Comparison of ENCODE assay signal across 9 cellular contexts in the genomic region with DNA sequence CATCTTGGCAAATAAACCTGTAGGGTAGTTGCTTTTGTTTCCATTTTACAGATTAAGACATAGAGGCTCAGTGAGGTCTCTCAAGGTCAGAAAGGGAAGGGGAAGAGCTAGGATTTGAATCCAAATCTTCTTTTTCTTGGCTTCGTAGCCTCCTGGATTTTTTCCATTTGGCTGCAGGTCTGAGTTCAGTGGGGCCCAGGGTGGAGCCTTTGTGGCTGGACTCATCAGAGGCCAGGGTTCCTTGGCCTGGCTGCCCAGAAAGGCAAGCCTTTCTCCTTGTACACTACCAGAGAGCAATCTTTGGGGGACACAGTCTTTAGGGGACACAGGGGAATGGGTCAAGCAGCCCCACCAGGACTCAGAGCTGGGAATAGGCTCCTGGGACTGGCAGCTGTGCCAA. TPM values are rescaled to one million over a fixed set of nuclear protein-coding genes. Genes with fewer than 3 reads are reported as not detected.
A peak's percentile ranks its signal among the peaks of the same experiment; 100 is the strongest.
DNase-seq lines count a peak whose midpoint lies in the region; ATAC-seq and TF ChIP-seq lines count a peak whose summit lies in the region.
"Had no signal": no experiment of that assay in that cellular context is flagged by ENCODE, and none has a peak within 500 bp of the region (broad histone marks: within the 10 kb centered on the region; RNA-seq: fewer than 3 reads in every experiment).

No MANE protein-coding gene starts in this region.

- H3K14ac ChIP-seq in neuronal stem cell (ENCODE audit: low read length) = no peak overlapping the region

- H2BK15ac ChIP-seq in neuronal stem cell (ENCODE audit: low read length) = no peak overlapping the region

- H3K4ac ChIP-seq in neuronal stem cell (ENCODE audit: low read length) = no peak overlapping the region

- H3K18ac ChIP-seq in neuronal stem cell (ENCODE audit: low read length) = no peak overlapping the region

- H2BK5ac ChIP-seq in neuronal stem cell (ENCODE audit: low read length) = no peak overlapping the region

- no peak overlapping the region for H3K23ac ChIP-seq in neuronal stem cell (ENCODE audit: low read depth, low read length, poor library complexity)

- no peaks in the 10 kb centered on the region for H3K9me3 ChIP-seq in CD4-positive, alpha-beta T cell (ENCODE audit: control insufficient read depth, low read length)
- H3K9me3 ChIP-seq in T-helper 17 cell (ENCODE audit: control insufficient read depth, low read length, poor library complexity, severe bottlenecking) = no peaks in the 10 kb centered on the region
- no peaks in the 10 kb centered on the region for H3K9me3 ChIP-seq in skeletal muscle satellite cell (replicated peaks; ENCODE audit: low read length)
- no peaks in the 10 kb centered on the region for H3K9me3 ChIP-seq in neuronal stem cell (replicated peaks in 1 of 2; ENCODE audit: control insufficient read depth in 2 of 2, insufficient read depth in 1 of 2, low read depth in 1 of 2, low read length in 2 of 2)

- WGBS in neuronal stem cell (ENCODE audit: extremely low coverage in 2 of 2, insufficient read length in 2 of 2, insufficient replicate concordance in 1 of 2), 2 donors = no CpG with 5 or more reads among the region's 1 CpG

- H3K36me3 ChIP-seq in skeletal muscle satellite cell (ENCODE audit: insufficient read depth, low read length) = no peaks in the 10 kb centered on the region
- H3K36me3 ChIP-seq in neuronal stem cell (replicated peaks in 1 of 2; ENCODE audit: control insufficient read depth in 2 of 2, insufficient read depth in 2 of 2, low read length in 2 of 2) = no peaks in the 10 kb centered on the region

- TF ChIP-seq CTCF in CD4-positive, alpha-beta T cell (IDR thresholded peaks at IDR 0.05) = no peak
- TF ChIP-seq CTCF in fibroblast of pulmonary artery (IDR thresholded peaks at IDR 0.05; ENCODE audit: low read length, missing control alignments) = no peak

- no peak overlapping the region for H2AFZ ChIP-seq in neuronal stem cell (ENCODE audit: low read length)

- no peak overlapping the region for H2BK120ac ChIP-seq in neuronal stem cell (ENCODE audit: low read depth, low read length)

- no peaks in the 10 kb centered on the region for H3K27me3 Mint-ChIP-seq in CD4-positive, alpha-beta T cell
- H3K27me3 Mint-ChIP-seq in T-helper 17 cell = no peaks in the 10 kb centered on the region

- peak overlapping the region; percentile 22 for H3K4me2 ChIP-seq in skeletal muscle satellite cell (ENCODE audit: low read length)
- H3K4me2 ChIP-seq in neuronal stem cell (ENCODE audit: insufficient read depth, low read length, poor library complexity, severe bottlenecking) = no peak overlapping the region

- no peak overlapping the region for H4K91ac ChIP-seq in neuronal stem cell (ENCODE audit: low read depth, low read length, poor library complexity)

- H3K27ac ChIP-seq in CD4-positive, alpha-beta T cell (ENCODE audit: low read depth, low read length) = peak overlapping the region; percentile 100
- H3K27ac ChIP-seq in neuronal stem cell (replicated peaks; ENCODE audit: low read length) = no peak overlapping the region
- H3K27ac ChIP-seq: HL-60 had no signal

- peaks cover 2% of the 10 kb centered on the region for H3K79me1 ChIP-seq in neuronal stem cell (ENCODE audit: low read depth, low read length)

- H3K36me3 Mint-ChIP-seq in CD4-positive, alpha-beta T cell (ENCODE audit: low read depth) = no peaks in the 10 kb centered on the region
- H3K36me3 Mint-ChIP-seq in T-helper 17 cell (ENCODE audit: low read depth) = peaks cover 5% of the 10 kb centered on the region

- no peak overlapping the region for H2BK12ac ChIP-seq in neuronal stem cell (ENCODE audit: low read length)

- no peak for DNase-seq in CD4-positive, alpha-beta T cell
- DNase-seq in T-helper 17 cell (no peak), fibroblast of pulmonary artery (ENCODE audit: low read depth) (peak; percentile 36), glomerular visceral epithelial cell (ENCODE audit: extremely low spot score) (no peak), NCI-H1048 (lab: John Stamatoyannopoulos, UW) (no peak), NCI-H1694 (lab: John Stamatoyannopoulos, UW) (no peak), neuronal stem cell (ENCODE audit: low spot score) (no peak)

- CTCF ChIA-PET in CD4-positive, alpha-beta T cell (lab: Charles Lee) = interaction anchor here (0.8 to 4.4 kb wide), 8 partner anchors 21 to 91 kb away, joined by 3 to 35 read pairs (median 8); no protein-coding TSS in a partner anchor

- H3K27me3 ChIP-seq in CD4-positive, alpha-beta T cell (ENCODE audit: control insufficient read depth, insufficient read depth, low read length) = no peaks in the 10 kb centered on the region
- H3K27me3 ChIP-seq in skeletal muscle satellite cell (ENCODE audit: control insufficient read depth, insufficient read depth, low read length) = no peaks in the 10 kb centered on the region
- H3K27me3 ChIP-seq in neuronal stem cell (ENCODE audit: control insufficient read depth in 3 of 3, insufficient read depth in 3 of 3, low read depth in 1 of 3, low read length in 3 of 3) = no peaks in the 10 kb centered on the region

- POLR2A ChIA-PET in CD4-positive, alpha-beta T cell (lab: Charles Lee) = interaction anchor here (0.7 to 21.8 kb wide), 10 partner anchors 10 to 144 kb away, joined by 3 to 1343 read pairs (median 10); partner anchors contain the start of genes FBXW2, PHF19, PSMD5 and TRAF1

- H2AK5ac ChIP-seq in neuronal stem cell (ENCODE audit: low read depth, low read length) = no peak overlapping the region

- ATAC-seq in CD4-positive, alpha-beta T cell (ENCODE audit: poor library complexity) = no peak
- ATAC-seq in T-helper 17 cell = no peak

- H3K4me3 ChIP-seq in fibroblast of pulmonary artery (replicated peaks; ENCODE audit: low read depth, low read length) (no peak overlapping the region), skeletal muscle satellite cell (ENCODE audit: low read length) (no peak overlapping the region), neuronal stem cell (ENCODE audit: low read length in 2 of 2) (no peak overlapping the region)

- intact Hi-C loops in CD4-positive, alpha-beta T cell (cut with DNase I, micrococcal nuclease) = loop anchor here (2.0 to 5.0 kb wide), 3 partner anchors 60 to 180 kb away; partner anchors contain the start of genes CNTRL (in 2 of the 2) and PHF19 (in 1 of the 2)

- H3K4me1 Mint-ChIP-seq in CD4-positive, alpha-beta T cell (ENCODE audit: low read depth) = peaks cover 48% of the 10 kb centered on the region
- peaks cover 39% of the 10 kb centered on the region for H3K4me1 Mint-ChIP-seq in T-helper 17 cell

- no peak overlapping the region for H3K4me3 Mint-ChIP-seq in CD4-positive, alpha-beta T cell
- no peak overlapping the region for H3K4me3 Mint-ChIP-seq in T-helper 17 cell

- no peak overlapping the region for H4K8ac ChIP-seq in neuronal stem cell (ENCODE audit: low read depth, low read length)

- H3K27ac Mint-ChIP-seq in CD4-positive, alpha-beta T cell = peak overlapping the region; percentile 100
- peak overlapping the region; percentile 100 for H3K27ac Mint-ChIP-seq in T-helper 17 cell

- H3K4me1 ChIP-seq in skeletal muscle satellite cell (ENCODE audit: control insufficient read depth, insufficient read depth, low read length) = peaks cover 58% of the 10 kb centered on the region
- peaks cover 0 to 3% of the 10 kb centered on the region in 2 donors for H3K4me1 ChIP-seq in neuronal stem cell (ENCODE audit: control insufficient read depth in 2 of 2, insufficient read depth in 1 of 2, low read depth in 1 of 2, low read length in 2 of 2)

- no peak overlapping the region for H3K9ac ChIP-seq in skeletal muscle satellite cell (ENCODE audit: low read depth, low read length)
- no peak overlapping the region for H3K9ac ChIP-seq in neuronal stem cell (ENCODE audit: low read depth, low read length, poor library complexity)

- H3K9me3 Mint-ChIP-seq in CD4-positive, alpha-beta T cell = no peaks in the 10 kb centered on the region

RNA-seq across cellular contexts. Expression of gene TRAF1, which starts 10.5 kb away (rescaled TPM):
- 10 to 100 TPM; 60.3 to 61.7 TPM for total RNA-seq in CD4-positive, alpha-beta T cell
- total RNA-seq in T-helper 17 cell = 100 to 1,000 TPM; 103 to 118 TPM
- 1.1 and 4.1 TPM in 2 replicates for total RNA-seq in skeletal muscle satellite cell (2012; rRNA removed)
- polyA plus RNA-seq in neuronal stem cell (2013, experiment 1 of 2) = 2.0 TPM
- 2.0 TPM for polyA plus RNA-seq in neuronal stem cell (2013, experiment 2 of 2)
